Comparison of ENCODE assay signal across 10 cellular contexts in the genomic region with DNA sequence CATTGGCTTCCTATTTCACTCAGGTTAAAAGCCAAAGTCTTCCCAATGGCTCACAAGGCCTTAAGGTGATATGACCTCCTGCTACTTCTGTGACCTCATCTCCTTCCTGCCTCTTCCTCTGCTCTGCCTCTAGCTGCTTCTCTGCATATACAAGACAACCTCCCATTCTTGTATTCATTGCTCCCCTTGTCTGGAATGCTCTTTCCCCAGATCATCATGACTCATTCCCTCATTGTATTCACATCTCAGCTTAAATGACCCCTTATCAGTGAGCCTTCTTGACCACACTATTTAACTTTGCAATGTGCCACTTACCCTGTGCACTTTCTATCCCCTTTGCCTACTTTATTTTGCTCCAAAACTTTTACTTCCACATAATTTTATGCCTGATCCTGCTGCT.
DNase-seq lines count a peak whose midpoint lies in the region; TF ChIP-seq lines count a peak whose summit lies in the region.
"Had no signal": no experiment of that assay in that cellular context is flagged by ENCODE, and none has a peak within 500 bp of the region (broad histone marks: within the 10 kb centered on the region; RNA-seq: fewer than 3 reads in every experiment).

No MANE protein-coding gene starts in this region.

- H3K9me3 Mint-ChIP-seq in activated naive CD4-positive, alpha-beta T cell treated with anti-CD3 and anti-CD28 coated beads for 36 hours, result peaks cover 8% of the 10 kb centered on the region

- H3K27me3 Mint-ChIP-seq in activated naive CD4-positive, alpha-beta T cell treated with anti-CD3 and anti-CD28 coated beads for 36 hours (ENCODE audit: low read depth), result no peaks in the 10 kb centered on the region

- intact Hi-C loops in activated naive CD4-positive, alpha-beta T cell treated with anti-CD3 and anti-CD28 coated beads for 36 hours (cut with micrococcal nuclease), result no loop called here

- TF ChIP-seq CTCF in AG09309 (IDR thresholded peaks at IDR 0.05; ENCODE audit: control insufficient read depth, insufficient read depth, low read depth, low read length, missing control alignments) (no peak), astrocyte of the cerebellum (IDR thresholded peaks at IDR 0.05; ENCODE audit: low read depth, low read length, missing control alignments) (no peak)

- H3K36me3 Mint-ChIP-seq in activated naive CD4-positive, alpha-beta T cell treated with anti-CD3 and anti-CD28 coated beads for 36 hours (ENCODE audit: low read depth), result peaks cover 45% of the 10 kb centered on the region

- DNase-seq in AG09309 (ENCODE audit: low read depth) (peak; percentile 8), HPDE6-E6E7 (ENCODE audit: extremely low spot score) (peak; percentile 12), astrocyte of the cerebellum (ENCODE audit: low read depth) (peak; percentile 19), iPS-NIHi7 (ENCODE audit: extremely low spot score) (peak; percentile 50), D341Med (ENCODE audit: low spot score) (no peak), ecto neural progenitor cell (ENCODE audit: low spot score) (no peak), SIG-M5 treated with dmso at 0.1 percent for 504 hours (lab: John Stamatoyannopoulos, UW; ENCODE audit: unreplicated experiment) (no peak)
- no peak for DNase-seq in activated naive CD4-positive, alpha-beta T cell treated with anti-CD3 and anti-CD28 coated beads for 36 hours
- DNase-seq: activated CD4-positive, alpha-beta T cell treated with anti-CD3 and anti-CD28 coated beads for 4 hours; psoas muscle had no signal

- no peak overlapping the region for H3K4me3 Mint-ChIP-seq in activated naive CD4-positive, alpha-beta T cell treated with anti-CD3 and anti-CD28 coated beads for 36 hours

- CTCF ChIA-PET in activated naive CD4-positive, alpha-beta T cell treated with anti-CD3 and anti-CD28 coated beads for 36 hours (lab: Charles Lee), result no interaction called here

- peaks cover 25% of the 10 kb centered on the region for H3K4me1 Mint-ChIP-seq in activated naive CD4-positive, alpha-beta T cell treated with anti-CD3 and anti-CD28 coated beads for 36 hours (ENCODE audit: low read depth)

- in situ Hi-C loops in astrocyte of the cerebellum (cut with HindIII; ENCODE audit: low sequenced_read_pairs), result no loop called here

- H3K4me3 ChIP-seq in AG09309 (ENCODE audit: control insufficient read depth, low read depth, low read length) (no peak overlapping the region), astrocyte of the cerebellum (ENCODE audit: low read depth, low read length) (no peak overlapping the region)
- H3K4me3 ChIP-seq: psoas muscle had no signal

- H3K27ac Mint-ChIP-seq in activated naive CD4-positive, alpha-beta T cell treated with anti-CD3 and anti-CD28 coated beads for 36 hours, result no peak overlapping the region

Comparison
In these comparisons a context has a peak if more than half of its experiments do, and no peak if none do; other contexts are left out.
1. DNase-seq: peak in AG09309 (single experiment), HPDE6-E6E7 (single experiment), astrocyte of the cerebellum (single experiment) and iPS-NIHi7 (single experiment); none in D341Med (single experiment), ecto neural progenitor cell (single experiment), SIG-M5 treated with dmso at 0.1 percent for 504 hours (single experiment) and activated naive CD4-positive, alpha-beta T cell treated with anti-CD3 and anti-CD28 coated beads for 36 hours (single experiment).